In the genomic region with DNA sequence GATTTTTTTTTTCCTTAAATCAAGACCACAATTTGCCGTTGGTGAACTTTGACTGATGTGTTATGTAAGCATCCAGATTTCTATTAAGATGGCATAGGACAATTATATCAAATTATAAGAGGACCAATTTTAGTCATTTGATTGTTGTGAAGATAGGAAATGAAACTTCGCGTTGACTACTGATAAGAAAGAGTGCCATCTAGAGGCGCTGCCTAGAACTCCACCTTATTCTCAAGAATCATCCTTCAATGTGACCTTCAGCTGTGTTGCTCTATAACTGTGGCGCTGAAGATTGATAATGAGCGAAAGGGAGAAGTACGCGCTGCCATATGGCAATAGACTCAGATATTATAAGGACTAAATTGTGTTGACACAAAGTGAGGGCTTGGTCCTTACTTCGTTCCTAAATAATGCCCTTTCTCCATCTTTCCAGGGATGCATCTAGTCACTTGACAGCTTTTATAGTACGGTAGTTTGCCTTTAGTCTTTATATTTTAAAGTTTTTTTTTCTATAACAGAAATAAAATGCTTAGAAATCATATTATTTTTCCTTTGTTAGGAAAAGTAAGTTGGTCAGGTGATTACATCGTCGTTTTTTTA, we compare ENCODE assay signal across 8 cellular contexts.
A peak's percentile ranks its signal among the peaks of the same experiment; 100 is the strongest.
DNase-seq lines count a peak whose midpoint lies in the region; ATAC-seq and TF ChIP-seq lines count a peak whose summit lies in the region.

No MANE protein-coding gene starts in this region.

- ATAC-seq in DND-41 (ENCODE audit: insufficient read depth, low read depth) (peak; percentile 64; the same call in 2 of the 3 replicates), GM21825 (IDR thresholded peaks at IDR 0.05; ENCODE audit: unreplicated experiment) (peak; percentile 65), SK-N-SH treated with all-trans-retinoic acid at 6 μM for 48 hours (peak; percentile 71)

- no peaks in the 10 kb centered on the region for H3K9me2 ChIP-seq in neural cell (ENCODE audit: insufficient read depth, low read length)

- TF ChIP-seq EP300 in neural cell (conservative IDR thresholded peaks at IDR 0.05; ENCODE audit: poor library complexity, severe bottlenecking), result no peak

- no peaks in the 10 kb centered on the region for H3F3A ChIP-seq in neural cell (ENCODE audit: insufficient read depth, low read length, poor library complexity, severe bottlenecking)

- no peak overlapping the region for H3K4me2 ChIP-seq in DND-41 (ENCODE audit: insufficient read depth, low read length)
- no peak overlapping the region for H3K4me2 ChIP-seq in neural cell (ENCODE audit: low read length)

- H3K27ac ChIP-seq in DND-41 (ENCODE audit: low read length) (no peak overlapping the region), neural cell (ENCODE audit: low read length) (no peak overlapping the region)

- H3K79me2 ChIP-seq in DND-41 (ENCODE audit: insufficient read depth, low read length) (no peaks in the 10 kb centered on the region), neural cell (replicated peaks; ENCODE audit: insufficient read depth, low read length) (no peaks in the 10 kb centered on the region)

- H3K27me3 ChIP-seq in DND-41 (ENCODE audit: insufficient read depth, low read length, poor library complexity) (peaks cover 4% of the 10 kb centered on the region), neural cell (ENCODE audit: insufficient read depth, low read depth, low read length) (no peaks in the 10 kb centered on the region)

- H2AFZ ChIP-seq in DND-41 (ENCODE audit: low read depth, low read length) (no peak overlapping the region), neural cell (ENCODE audit: low read depth, low read length) (no peak overlapping the region)

- DNase-seq in DND-41 (peak; percentile 53), NCI-H1105 (lab: John Stamatoyannopoulos, UW) (peak; percentile 67), epithelial cell of esophagus (ENCODE audit: low read depth) (peak; percentile 61), activated gamma-delta T cell treated with Interleukin-2 at 50 U/mL for 16 hours (no peak), mesenteric fat pad (ENCODE audit: low spot score) (no peak)

- H3K9ac ChIP-seq in DND-41 (ENCODE audit: low read depth, low read length) (no peak overlapping the region), neural cell (ENCODE audit: low read length) (no peak overlapping the region)

- H3K4me3 ChIP-seq in DND-41 (ENCODE audit: low read depth in 1 of 2, low read length in 2 of 2) (no peak overlapping the region), epithelial cell of esophagus (ENCODE audit: low read length) (no peak overlapping the region), neural cell (ENCODE audit: low read length) (no peak overlapping the region)

- H3K4me1 ChIP-seq in DND-41 (ENCODE audit: insufficient read depth, low read length), result no peaks in the 10 kb centered on the region

- TF ChIP-seq CTCF in DND-41 (IDR thresholded peaks at IDR 0.05; ENCODE audit: borderline replicate concordance, extremely low read depth, low read length, poor library complexity, severe bottlenecking) (peak; percentile 92), epithelial cell of esophagus (IDR thresholded peaks at IDR 0.05; ENCODE audit: insufficient read depth, low read depth, low read length, missing control alignments) (peak; percentile 77), neural cell (IDR thresholded peaks at IDR 0.05; ENCODE audit: poor library complexity, severe bottlenecking) (peak; percentile 82)

- H4K20me1 ChIP-seq in DND-41 (ENCODE audit: insufficient read depth, low read length), result no peaks in the 10 kb centered on the region
- H4K20me1 ChIP-seq in neural cell (ENCODE audit: insufficient read depth), result no peaks in the 10 kb centered on the region

- no peaks in the 10 kb centered on the region for H3K36me3 ChIP-seq in DND-41 (ENCODE audit: insufficient read depth, low read length)
- no peaks in the 10 kb centered on the region for H3K36me3 ChIP-seq in neural cell (ENCODE audit: insufficient read depth, low read length)

- H3K9me3 ChIP-seq in DND-41 (ENCODE audit: insufficient read depth, low read length, severe bottlenecking) (no peaks in the 10 kb centered on the region), neural cell (ENCODE audit: low read length) (no peaks in the 10 kb centered on the region)

- TF ChIP-seq RAD21 in neural cell (conservative IDR thresholded peaks at IDR 0.05), result peak; percentile 74

TF ChIP-seq in SK-N-SH treated with all-trans-retinoic acid at 6 μM for 48 hours, 23 proteins besides CTCF, POLR2A, EP300 and RAD21 (continues in another document):
- TF ChIP-seq, protein P1, sequence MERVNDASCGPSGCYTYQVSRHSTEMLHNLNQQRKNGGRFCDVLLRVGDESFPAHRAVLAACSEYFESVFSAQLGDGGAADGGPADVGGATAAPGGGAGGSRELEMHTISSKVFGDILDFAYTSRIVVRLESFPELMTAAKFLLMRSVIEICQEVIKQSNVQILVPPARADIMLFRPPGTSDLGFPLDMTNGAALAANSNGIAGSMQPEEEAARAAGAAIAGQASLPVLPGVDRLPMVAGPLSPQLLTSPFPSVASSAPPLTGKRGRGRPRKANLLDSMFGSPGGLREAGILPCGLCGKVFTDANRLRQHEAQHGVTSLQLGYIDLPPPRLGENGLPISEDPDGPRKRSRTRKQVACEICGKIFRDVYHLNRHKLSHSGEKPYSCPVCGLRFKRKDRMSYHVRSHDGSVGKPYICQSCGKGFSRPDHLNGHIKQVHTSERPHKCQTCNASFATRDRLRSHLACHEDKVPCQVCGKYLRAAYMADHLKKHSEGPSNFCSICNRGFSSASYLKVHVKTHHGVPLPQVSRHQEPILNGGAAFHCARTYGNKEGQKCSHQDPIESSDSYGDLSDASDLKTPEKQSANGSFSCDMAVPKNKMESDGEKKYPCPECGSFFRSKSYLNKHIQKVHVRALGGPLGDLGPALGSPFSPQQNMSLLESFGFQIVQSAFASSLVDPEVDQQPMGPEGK (CRISPR knock-in tag; IDR thresholded peaks at IDR 0.05; ENCODE audit: borderline replicate concordance), result no peak
- TF ChIP-seq, protein P2, sequence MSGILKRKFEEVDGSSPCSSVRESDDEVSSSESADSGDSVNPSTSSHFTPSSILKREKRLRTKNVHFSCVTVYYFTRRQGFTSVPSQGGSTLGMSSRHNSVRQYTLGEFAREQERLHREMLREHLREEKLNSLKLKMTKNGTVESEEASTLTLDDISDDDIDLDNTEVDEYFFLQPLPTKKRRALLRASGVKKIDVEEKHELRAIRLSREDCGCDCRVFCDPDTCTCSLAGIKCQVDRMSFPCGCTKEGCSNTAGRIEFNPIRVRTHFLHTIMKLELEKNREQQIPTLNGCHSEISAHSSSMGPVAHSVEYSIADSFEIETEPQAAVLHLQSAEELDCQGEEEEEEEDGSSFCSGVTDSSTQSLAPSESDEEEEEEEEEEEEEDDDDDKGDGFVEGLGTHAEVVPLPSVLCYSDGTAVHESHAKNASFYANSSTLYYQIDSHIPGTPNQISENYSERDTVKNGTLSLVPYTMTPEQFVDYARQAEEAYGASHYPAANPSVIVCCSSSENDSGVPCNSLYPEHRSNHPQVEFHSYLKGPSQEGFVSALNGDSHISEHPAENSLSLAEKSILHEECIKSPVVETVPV (CRISPR knock-in tag; IDR thresholded peaks at IDR 0.05), result no peak
- no peak for TF ChIP-seq OSR1 (CRISPR knock-in tag; IDR thresholded peaks at IDR 0.05)
- no peak for TF ChIP-seq ZNF565 (CRISPR knock-in tag; conservative IDR thresholded peaks at IDR 0.05; ENCODE audit: low read depth)
- no peak for TF ChIP-seq ZNF70 (CRISPR knock-in tag; IDR thresholded peaks at IDR 0.05)
- TF ChIP-seq PPARA (CRISPR knock-in tag; IDR thresholded peaks at IDR 0.05; ENCODE audit: borderline replicate concordance), result no peak

TF ChIP-seq in neural cell, 6 proteins besides CTCF, POLR2A, EP300 and RAD21:
- TF ChIP-seq POLR2AphosphoS5 (IDR thresholded peaks at IDR 0.05), result no peak
- no peak for TF ChIP-seq TAF1 (IDR thresholded peaks at IDR 0.05; ENCODE audit: low read depth)
- TF ChIP-seq, protein P3, sequence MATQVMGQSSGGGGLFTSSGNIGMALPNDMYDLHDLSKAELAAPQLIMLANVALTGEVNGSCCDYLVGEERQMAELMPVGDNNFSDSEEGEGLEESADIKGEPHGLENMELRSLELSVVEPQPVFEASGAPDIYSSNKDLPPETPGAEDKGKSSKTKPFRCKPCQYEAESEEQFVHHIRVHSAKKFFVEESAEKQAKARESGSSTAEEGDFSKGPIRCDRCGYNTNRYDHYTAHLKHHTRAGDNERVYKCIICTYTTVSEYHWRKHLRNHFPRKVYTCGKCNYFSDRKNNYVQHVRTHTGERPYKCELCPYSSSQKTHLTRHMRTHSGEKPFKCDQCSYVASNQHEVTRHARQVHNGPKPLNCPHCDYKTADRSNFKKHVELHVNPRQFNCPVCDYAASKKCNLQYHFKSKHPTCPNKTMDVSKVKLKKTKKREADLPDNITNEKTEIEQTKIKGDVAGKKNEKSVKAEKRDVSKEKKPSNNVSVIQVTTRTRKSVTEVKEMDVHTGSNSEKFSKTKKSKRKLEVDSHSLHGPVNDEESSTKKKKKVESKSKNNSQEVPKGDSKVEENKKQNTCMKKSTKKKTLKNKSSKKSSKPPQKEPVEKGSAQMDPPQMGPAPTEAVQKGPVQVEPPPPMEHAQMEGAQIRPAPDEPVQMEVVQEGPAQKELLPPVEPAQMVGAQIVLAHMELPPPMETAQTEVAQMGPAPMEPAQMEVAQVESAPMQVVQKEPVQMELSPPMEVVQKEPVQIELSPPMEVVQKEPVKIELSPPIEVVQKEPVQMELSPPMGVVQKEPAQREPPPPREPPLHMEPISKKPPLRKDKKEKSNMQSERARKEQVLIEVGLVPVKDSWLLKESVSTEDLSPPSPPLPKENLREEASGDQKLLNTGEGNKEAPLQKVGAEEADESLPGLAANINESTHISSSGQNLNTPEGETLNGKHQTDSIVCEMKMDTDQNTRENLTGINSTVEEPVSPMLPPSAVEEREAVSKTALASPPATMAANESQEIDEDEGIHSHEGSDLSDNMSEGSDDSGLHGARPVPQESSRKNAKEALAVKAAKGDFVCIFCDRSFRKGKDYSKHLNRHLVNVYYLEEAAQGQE (IDR thresholded peaks at IDR 0.05; ENCODE audit: borderline replicate concordance), result no peak
- no peak for TF ChIP-seq MXI1 (conservative IDR thresholded peaks at IDR 0.05; ENCODE audit: poor library complexity, severe bottlenecking)
- TF ChIP-seq SMC3 (conservative IDR thresholded peaks at IDR 0.05; ENCODE audit: poor library complexity), result peak; percentile 72
- no peak for TF ChIP-seq EZH2 (IDR thresholded peaks at IDR 0.05; ENCODE audit: borderline replicate concordance, insufficient read depth, low read length, poor library complexity, severe bottlenecking)

Comparison
In these comparisons a context has a peak if more than half of its experiments do, and no peak if none do; other contexts are left out.
1. DNase-seq: peak in DND-41 (single experiment), NCI-H1105 (single experiment) and epithelial cell of esophagus (single experiment); none in activated gamma-delta T cell treated with Interleukin-2 at 50 U/mL for 16 hours (single experiment) and mesenteric fat pad (single experiment).
2. Peak in every context shown above with its lines, with median percentiles within 50 percentile points of each other: ATAC-seq and CTCF ChIP-seq.